1 cellular context compared by ENCODE assay signal in the genomic region with DNA sequence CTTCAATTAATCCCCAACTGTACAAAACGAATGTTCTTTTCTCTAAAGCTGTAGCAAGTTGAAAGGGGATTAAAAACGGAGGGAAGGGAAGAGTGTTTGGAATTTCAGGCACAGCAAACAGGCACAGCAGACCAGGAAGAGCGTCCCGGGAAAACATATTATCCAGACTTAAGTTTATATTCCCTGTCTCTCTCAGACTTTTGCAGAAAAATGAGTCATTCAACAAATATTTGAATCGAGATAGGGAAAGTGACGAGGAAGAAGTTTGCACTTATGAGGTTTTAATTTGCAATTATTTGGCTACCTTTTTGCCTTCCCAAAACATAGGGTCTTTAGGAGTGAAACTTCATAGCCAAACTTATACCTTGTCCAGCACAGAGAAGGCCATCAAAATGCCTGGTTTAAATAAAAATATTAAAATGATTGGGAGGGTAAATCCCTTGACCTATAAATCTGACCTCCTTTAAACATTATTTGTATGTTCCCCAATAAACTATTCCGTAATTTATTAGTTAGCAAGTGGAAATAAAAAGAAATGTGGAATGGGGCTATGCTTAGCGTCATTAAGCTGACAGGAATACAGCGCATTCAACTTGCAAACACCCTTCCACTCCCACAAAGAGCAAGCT.
TF ChIP-seq lines count a peak whose summit lies in the region.

No MANE protein-coding gene starts in this region.

TF ChIP-seq in A549, 52 proteins besides CTCF, POLR2A, EP300 and RAD21 (continued from another document):
- no peak for TF ChIP-seq ESRRA (IDR thresholded peaks at IDR 0.05; ENCODE audit: borderline replicate concordance, low read length)
